14 cellular contexts compared by ENCODE assay signal in the genomic region with DNA sequence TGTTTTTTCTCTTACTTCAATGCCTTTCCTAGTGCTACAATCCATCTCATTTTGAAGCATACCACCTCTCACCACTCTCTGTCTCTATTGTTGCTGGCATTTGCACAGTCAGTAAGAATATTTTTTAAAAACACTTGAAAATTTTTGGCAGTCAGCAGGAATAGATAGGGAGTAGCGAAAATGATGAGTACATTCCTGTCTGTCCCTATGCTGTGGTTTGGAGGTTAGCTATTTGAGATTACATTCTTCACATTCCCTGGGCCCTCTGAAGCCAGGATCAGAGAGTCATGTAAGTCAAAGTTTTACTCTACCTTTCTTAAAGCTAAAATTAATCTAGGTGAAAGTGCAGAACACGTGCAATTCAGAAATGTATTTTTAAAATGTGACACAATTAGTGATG. TPM values are rescaled to one million over a fixed set of nuclear protein-coding genes. Genes with fewer than 3 reads are reported as not detected.
DNase-seq lines count a peak whose midpoint lies in the region; ATAC-seq and TF ChIP-seq lines count a peak whose summit lies in the region.
"Had no signal": no experiment of that assay in that cellular context is flagged by ENCODE, and none has a peak within 500 bp of the region (broad histone marks: within the 10 kb centered on the region; RNA-seq: fewer than 3 reads in every experiment).

No MANE protein-coding gene starts in this region.

- no peaks in the 10 kb centered on the region for H3K36me3 ChIP-seq in mesenchymal stem cell (ENCODE audit: control insufficient read depth in 1 of 2, insufficient read depth in 2 of 2, low read depth in 1 of 2, low read length in 2 of 2)
- H3K36me3 ChIP-seq: BLaER1, breast epithelium had no signal

- no peak overlapping the region for H4K91ac ChIP-seq in mesenchymal stem cell (ENCODE audit: low read length)

- no peak overlapping the region for H2BK12ac ChIP-seq in mesenchymal stem cell (ENCODE audit: low read length in 2 of 2)

- H3K14ac ChIP-seq in mesenchymal stem cell (ENCODE audit: low read length in 2 of 2), result no peak overlapping the region

- no peak for ATAC-seq in activated CD4-positive, CD25-positive, alpha-beta regulatory T cell treated with anti-CD3 and anti-CD28 coated beads, Interleukin-2, amount 50 U/mL, for 24 hours
- no peak for ATAC-seq in HG03135 (IDR thresholded peaks at IDR 0.05; ENCODE audit: unreplicated experiment)

- H3K18ac ChIP-seq in mesenchymal stem cell (ENCODE audit: low read depth in 1 of 2, low read length in 2 of 2), result no peak overlapping the region

- peak; percentile 26 for DNase-seq in AG04449 (ENCODE audit: low read depth, low spot score)
- DNase-seq in HK-2 (ENCODE audit: unreplicated experiment), result peak; percentile 25
- peak; percentile 33 for DNase-seq in astrocyte of the spinal cord (ENCODE audit: low read depth, low spot score)
- DNase-seq in mesenchymal stem cell, result peak; percentile 33
- DNase-seq in NCI-H1048 (lab: John Stamatoyannopoulos, UW), result no peak
- DNase-seq in head of caudate nucleus, result no peak
- DNase-seq: GDM1; NCI-H146; NCI-H774; stimulated activated CD4-positive, alpha-beta T cell treated with anti-CD3 and anti-CD28 coated beads, Interleukin-12 subunit alpha, Interleukin-12 subunit beta, amount 100 ng/mL, for 4 hours had no signal

- H2BK15ac ChIP-seq in mesenchymal stem cell (ENCODE audit: low read depth, poor library complexity, severe bottlenecking), result no peak overlapping the region

- H2BK5ac ChIP-seq in mesenchymal stem cell (ENCODE audit: low read depth, low read length, poor library complexity, severe bottlenecking), result no peak overlapping the region

- in situ Hi-C loops in astrocyte of the spinal cord (cut with HindIII; ENCODE audit: low sequenced_read_pairs), result no loop called here

- H3K4me2 ChIP-seq in mesenchymal stem cell (ENCODE audit: low read length, poor library complexity, severe bottlenecking), result no peak overlapping the region
- H3K4me2 ChIP-seq: BLaER1 had no signal

- H2AFZ ChIP-seq in mesenchymal stem cell (ENCODE audit: low read depth, low read length), result no peak overlapping the region

- no peak overlapping the region for H3K23ac ChIP-seq in mesenchymal stem cell (ENCODE audit: low read length in 2 of 2)

- POLR2A ChIA-PET in AG04449 (lab: Yijun Ruan, JAX), result no interaction called here

- H3K79me1 ChIP-seq in mesenchymal stem cell (replicated peaks; ENCODE audit: low read length, poor library complexity, severe bottlenecking), result no peaks in the 10 kb centered on the region

- H3K9me3 ChIP-seq in mesenchymal stem cell (ENCODE audit: control insufficient read depth, low read length), result no peaks in the 10 kb centered on the region
- H3K9me3 ChIP-seq: BLaER1, breast epithelium had no signal

- no peak overlapping the region for H3K9ac ChIP-seq in mesenchymal stem cell (ENCODE audit: low read length)
- H3K9ac ChIP-seq: BLaER1 had no signal

- H4K8ac ChIP-seq in mesenchymal stem cell (ENCODE audit: low read length), result no peak overlapping the region

- peaks cover 3% of the 10 kb centered on the region for H3K4me1 ChIP-seq in mesenchymal stem cell (ENCODE audit: control insufficient read depth, insufficient read depth, low read depth, low read length)
- H3K4me1 ChIP-seq: BLaER1, breast epithelium had no signal

- CTCF ChIA-PET in AG04449 (lab: Yijun Ruan, JAX), result no interaction called here

- H2BK120ac ChIP-seq in mesenchymal stem cell (ENCODE audit: low read depth, low read length), result no peak overlapping the region

- no peaks in the 10 kb centered on the region for H3K27me3 ChIP-seq in mesenchymal stem cell (ENCODE audit: control insufficient read depth in 1 of 2, insufficient read depth in 1 of 2, low read length in 2 of 2)
- H3K27me3 ChIP-seq: BLaER1, breast epithelium had no signal

- H3K4me3 ChIP-seq in AG04449 (ENCODE audit: low read depth, low read length), result no peak overlapping the region
- no peak overlapping the region for H3K4me3 ChIP-seq in astrocyte of the spinal cord (ENCODE audit: low read depth, low read length)
- no peak overlapping the region for H3K4me3 ChIP-seq in mesenchymal stem cell (ENCODE audit: insufficient read depth in 1 of 2, low read depth in 1 of 2, low read length in 2 of 2)
- H3K4me3 ChIP-seq: BLaER1, breast epithelium had no signal

- WGBS in mesenchymal stem cell, result 21% methylated on average over 2 of the region's 2 CpGs

- no peak overlapping the region for H2AK5ac ChIP-seq in mesenchymal stem cell (ENCODE audit: low read length, severe bottlenecking)

- TF ChIP-seq CTCF in AG04449 (IDR thresholded peaks at IDR 0.05; ENCODE audit: insufficient read depth, low read length, missing control alignments) (no peak), astrocyte of the spinal cord (IDR thresholded peaks at IDR 0.05; ENCODE audit: low read depth, low read length) (no peak)

- intact Hi-C loops in head of caudate nucleus (cut with DNase I), result no loop called here

- peak overlapping the region; percentile 55 for H3K27ac ChIP-seq in mesenchymal stem cell (ENCODE audit: low read length, poor library complexity, severe bottlenecking)
- H3K27ac ChIP-seq: BLaER1, breast epithelium had no signal

- no peak overlapping the region for H3K4ac ChIP-seq in mesenchymal stem cell (ENCODE audit: low read depth in 1 of 2, low read length in 2 of 2)

RNA-seq across cellular contexts. Expression of a gene that starts 53.0 kb away (rescaled TPM):
- 4.1 TPM for polyA plus RNA-seq in mesenchymal stem cell (2013, experiment 1 of 2)
- polyA plus RNA-seq in mesenchymal stem cell (2013, experiment 2 of 2), result 3.9 TPM

Comparison
In these comparisons a context has a peak if more than half of its experiments do, and no peak if none do; other contexts are left out.
1. DNase-seq: peak in AG04449 (single experiment), HK-2 (single experiment), astrocyte of the spinal cord (single experiment) and mesenchymal stem cell (single experiment); none in NCI-H1048 (single experiment) and head of caudate nucleus (0 of 42).